In genomic region chr4:87677731-87678130, GRCh38 we compare ENCODE assay signal across 14 cellular contexts. TPM values are rescaled to one million over a fixed set of nuclear protein-coding genes. Genes with fewer than 3 reads are reported as not detected.
A peak's percentile ranks its signal among the peaks of the same experiment; 100 is the strongest.
DNase-seq lines count a peak whose midpoint lies in the region; ATAC-seq, FAIRE-seq and TF ChIP-seq lines count a peak whose summit lies in the region.
"Had no signal": no experiment of that assay in that cellular context is flagged by ENCODE, and none has a peak within 500 bp of the region (broad histone marks: within the 10 kb centered on the region; RNA-seq: fewer than 3 reads in every experiment).

No MANE protein-coding gene starts in this region.

- H3K9me3 Mint-ChIP-seq in activated CD4-positive, alpha-beta T cell treated with anti-CD3 and anti-CD28 coated beads, Interleukin-2, amount 10 ng/mL, durations not matched to agents 7 days and 5 days, result peaks cover 3% of the 10 kb centered on the region
- H3K9me3 Mint-ChIP-seq: effector memory CD8-positive, alpha-beta T cell had no signal

- H3K27ac Mint-ChIP-seq in activated CD4-positive, alpha-beta T cell treated with anti-CD3 and anti-CD28 coated beads, Interleukin-2, amount 10 ng/mL, durations not matched to agents 7 days and 5 days, result no peak overlapping the region
- H3K27ac Mint-ChIP-seq: activated naive CD8-positive, alpha-beta T cell treated with anti-CD3 and anti-CD28 coated beads, Interleukin-2, amount 10 ng/mL, durations not matched to agents 7 days and 5 days; effector memory CD8-positive, alpha-beta T cell; nephron; stimulated activated memory B cell treated with anti-CD40 and anti-IgM and Interleukin-4, amounts not matched to agents 10 μg/mL and 1 μg/mL and 100 μg/mL, for 72 hours had no signal

- TF ChIP-seq CTCF in psoas muscle (IDR thresholded peaks at IDR 0.05), result no peak

- H3K27me3 ChIP-seq in psoas muscle (ENCODE audit: insufficient read depth in 3 of 3, low read length in 2 of 3), result no peaks in the 10 kb centered on the region

- 31 to 37% (median 36%) methylated on average over 7 of the region's 7 CpGs for WGBS in psoas muscle, 3 donors

- H3K4me3 ChIP-seq in psoas muscle, result no peak overlapping the region

- no peak for FAIRE-seq in HTR-8/SVneo (lab: Jason Lieb, UNC)

- intact Hi-C loops in psoas muscle (cut with DNase I), result loop anchor here (2.0 to 10.0 kb wide), 4 partner anchors 135 to 535 kb away; partner anchors contain the start of gene SPP1 (in 1 of the 2)

- H3K27ac ChIP-seq in psoas muscle, result peak overlapping the region; percentile 24

- H3K4me1 ChIP-seq in psoas muscle, result no peaks in the 10 kb centered on the region

- H3K27me3 Mint-ChIP-seq in activated CD4-positive, alpha-beta T cell treated with anti-CD3 and anti-CD28 coated beads, Interleukin-2, amount 10 ng/mL, durations not matched to agents 7 days and 5 days, result peaks cover 2% of the 10 kb centered on the region
- H3K27me3 Mint-ChIP-seq: stimulated activated memory B cell treated with anti-CD40 and anti-IgM and Interleukin-4, amounts not matched to agents 10 μg/mL and 1 μg/mL and 100 μg/mL, for 72 hours had no signal

- no peaks in the 10 kb centered on the region for H3K4me1 Mint-ChIP-seq in activated CD4-positive, alpha-beta T cell treated with anti-CD3 and anti-CD28 coated beads, Interleukin-2, amount 10 ng/mL, durations not matched to agents 7 days and 5 days
- H3K4me1 Mint-ChIP-seq: activated naive CD8-positive, alpha-beta T cell treated with anti-CD3 and anti-CD28 coated beads, Interleukin-2, amount 10 ng/mL, durations not matched to agents 7 days and 5 days; stimulated activated memory B cell treated with anti-CD40 and anti-IgM and Interleukin-4, amounts not matched to agents 10 μg/mL and 1 μg/mL and 100 μg/mL, for 72 hours had no signal

- POLR2A ChIA-PET in activated CD4-positive, alpha-beta T cell treated with anti-CD3 and anti-CD28 coated beads, Interleukin-2, amount 10 ng/mL, durations not matched to agents 7 days and 5 days (lab: Charles Lee), result no interaction called here

- CTCF ChIA-PET in activated CD4-positive, alpha-beta T cell treated with anti-CD3 and anti-CD28 coated beads, Interleukin-2, amount 10 ng/mL, durations not matched to agents 7 days and 5 days (lab: Charles Lee), result no interaction called here

- H3K36me3 Mint-ChIP-seq in activated CD4-positive, alpha-beta T cell treated with anti-CD3 and anti-CD28 coated beads, Interleukin-2, amount 10 ng/mL, durations not matched to agents 7 days and 5 days (ENCODE audit: low read depth), result no peaks in the 10 kb centered on the region
- H3K36me3 Mint-ChIP-seq: activated naive CD8-positive, alpha-beta T cell treated with anti-CD3 and anti-CD28 coated beads, Interleukin-2, amount 10 ng/mL, durations not matched to agents 7 days and 5 days; stimulated activated memory B cell treated with anti-CD40 and anti-IgM and Interleukin-4, amounts not matched to agents 10 μg/mL and 1 μg/mL and 100 μg/mL, for 72 hours had no signal

- DNase-seq in NCI-H526 (lab: John Stamatoyannopoulos, UW) (peak; percentile 33 to 60), psoas muscle (peak; percentile 32 to 75), HTR-8/SVneo (ENCODE audit: insufficient read length, low spot score) (no peak), SK-N-DZ (ENCODE audit: low spot score) (no peak), GF-D8 (lab: John Stamatoyannopoulos, UW) (no peak)
- no peak for DNase-seq in activated CD4-positive, alpha-beta T cell treated with anti-CD3 and anti-CD28 coated beads, Interleukin-2, amount 10 ng/mL, durations not matched to agents 7 days and 5 days
- DNase-seq: activated naive CD8-positive, alpha-beta T cell treated with anti-CD3 and anti-CD28 coated beads, Interleukin-2, amount 10 ng/mL, durations not matched to agents 7 days and 5 days; COR-L47; effector memory CD8-positive, alpha-beta T cell; NCI-H1930 had no signal

- H3K9me3 ChIP-seq in psoas muscle, result peaks cover under 1% of the 10 kb centered on the region

- ATAC-seq in GM18907 (IDR thresholded peaks at IDR 0.05; ENCODE audit: unreplicated experiment), result peak; percentile 61
- ATAC-seq in HG02678 (IDR thresholded peaks at IDR 0.05; ENCODE audit: unreplicated experiment), result peak; percentile 64
- peak in 1 of 4 donors; percentile 58 for ATAC-seq in psoas muscle
- ATAC-seq: effector memory CD8-positive, alpha-beta T cell; stimulated activated memory B cell treated with anti-CD40 and anti-IgM and Interleukin-4, amounts not matched to agents 10 μg/mL and 1 μg/mL and 100 μg/mL, for 72 hours had no signal

- H3K4me3 Mint-ChIP-seq in activated CD4-positive, alpha-beta T cell treated with anti-CD3 and anti-CD28 coated beads, Interleukin-2, amount 10 ng/mL, durations not matched to agents 7 days and 5 days, result no peak overlapping the region
- H3K4me3 Mint-ChIP-seq: activated naive CD8-positive, alpha-beta T cell treated with anti-CD3 and anti-CD28 coated beads, Interleukin-2, amount 10 ng/mL, durations not matched to agents 7 days and 5 days; effector memory CD8-positive, alpha-beta T cell; nephron; stimulated activated memory B cell treated with anti-CD40 and anti-IgM and Interleukin-4, amounts not matched to agents 10 μg/mL and 1 μg/mL and 100 μg/mL, for 72 hours had no signal

- no peaks in the 10 kb centered on the region for H3K36me3 ChIP-seq in psoas muscle (ENCODE audit: insufficient read depth in 1 of 2, low read depth in 1 of 2)

RNA-seq across cellular contexts. Expression of gene DMP1, which starts 27.7 kb away (rescaled TPM):
- not detected for total RNA-seq in psoas muscle
- under 1 TPM in 1 of 3 donors, not detected in 2; 0.01 TPM for polyA plus RNA-seq in psoas muscle
- not detected in 2 replicates for polyA plus RNA-seq in SK-N-DZ (2014; cell fraction: cytosol; rRNA removed)
- not detected in 2 replicates for polyA plus RNA-seq in SK-N-DZ (2014; cell fraction: nucleus; rRNA removed)
- not detected for total RNA-seq in activated CD4-positive, alpha-beta T cell treated with anti-CD3 and anti-CD28 coated beads, Interleukin-2, amount 10 ng/mL, durations not matched to agents 7 days and 5 days
- total RNA-seq: activated naive CD8-positive, alpha-beta T cell treated with anti-CD3 and anti-CD28 coated beads, Interleukin-2, amount 10 ng/mL, durations not matched to agents 7 days and 5 days had no signal

Comparison
In these comparisons a context has a peak if more than half of its experiments do, and no peak if none do; other contexts are left out.
1. DNase-seq: peak in NCI-H526 (2 of 2) and psoas muscle (2 of 2); none in HTR-8/SVneo (single experiment), SK-N-DZ (single experiment), GF-D8 (single experiment) and activated CD4-positive, alpha-beta T cell treated with anti-CD3 and anti-CD28 coated beads, Interleukin-2, amount 10 ng/mL, durations not matched to agents 7 days and 5 days (single experiment).